In genomic region chr3:53174346-53175250, GRCh38 we compare ENCODE assay signal across 14 cellular contexts. TPM values are rescaled to one million over a fixed set of nuclear protein-coding genes. Genes with fewer than 3 reads are reported as not detected.
DNase-seq lines count a peak whose midpoint lies in the region; ATAC-seq and TF ChIP-seq lines count a peak whose summit lies in the region.
"Had no signal": no experiment of that assay in that cellular context is flagged by ENCODE, and none has a peak within 500 bp of the region (broad histone marks: within the 10 kb centered on the region; RNA-seq: fewer than 3 reads in every experiment).

No MANE protein-coding gene starts in this region.

- H3K27ac ChIP-seq in naive thymus-derived CD4-positive, alpha-beta T cell (ENCODE audit: low read depth, low read length), result no peak overlapping the region
- H3K27ac ChIP-seq: esophagus muscularis mucosa had no signal

- DNase-seq in GM12864 (ENCODE audit: low read depth) (no peak), ACHN (no peak), Calu3 (no peak)
- no peak for DNase-seq in naive thymus-derived CD4-positive, alpha-beta T cell
- DNase-seq: activated T-cell treated with anti-CD3 and anti-CD28 coated beads, Interleukin-2, amount 50 U/mL, for 1 hour; MV-4-11; stimulated activated naive CD8-positive, alpha-beta T cell treated with anti-CD3 and anti-CD28 coated beads, Interleukin-15, amount 100 ng/mL, for 72 hours had no signal

- BruUV-seq in Calu3 (replicated peaks; lab: Mats Ljungman, UMichigan), result no TSS peak

- H3K4me1 ChIP-seq in naive thymus-derived CD4-positive, alpha-beta T cell (ENCODE audit: control insufficient read depth in 2 of 2, insufficient read depth in 2 of 2, low read length in 2 of 2), result no peaks in the 10 kb centered on the region

- H3K9me3 ChIP-seq in naive thymus-derived CD4-positive, alpha-beta T cell (ENCODE audit: control insufficient read depth in 2 of 3, low read length in 3 of 3), result no peaks in the 10 kb centered on the region
- H3K9me3 ChIP-seq: esophagus muscularis mucosa had no signal

- peaks cover 5% of the 10 kb centered on the region for H3K36me3 Mint-ChIP-seq in Calu3 (ENCODE audit: insufficient read depth, unreplicated experiment)
- peaks cover 0 to 13% (median 4%) of the 10 kb centered on the region in 5 donors for H3K36me3 Mint-ChIP-seq in naive thymus-derived CD4-positive, alpha-beta T cell
- H3K36me3 Mint-ChIP-seq: brain had no signal

- intact Hi-C loops in Calu3 (cut with micrococcal nuclease; ENCODE audit: unreplicated experiment), result no loop called here
- intact Hi-C loops in naive thymus-derived CD4-positive, alpha-beta T cell (cut with micrococcal nuclease), result no loop called here

- no peaks in the 10 kb centered on the region for H3K27me3 Mint-ChIP-seq in Calu3 (ENCODE audit: unreplicated experiment)
- no peaks in the 10 kb centered on the region for H3K27me3 Mint-ChIP-seq in naive thymus-derived CD4-positive, alpha-beta T cell
- H3K27me3 Mint-ChIP-seq: brain; stimulated activated naive CD8-positive, alpha-beta T cell treated with anti-CD3 and anti-CD28 coated beads, Interleukin-15, amount 100 ng/mL, for 72 hours had no signal

- H3K4me3 ChIP-seq in GM12864 (ENCODE audit: low read depth, low read length), result no peak overlapping the region; the same call in 1 of the 2 replicates
- no peak overlapping the region for H3K4me3 ChIP-seq in naive thymus-derived CD4-positive, alpha-beta T cell (ENCODE audit: low read length)
- H3K4me3 ChIP-seq: esophagus muscularis mucosa had no signal

- in situ Hi-C loops in ACHN (cut with HindIII; ENCODE audit: low pct_ligation_motif_present, low pct_unique_long_range_greater_than_20kb, low sequenced_read_pairs), result no loop called here

- POLR2A ChIA-PET in naive thymus-derived CD4-positive, alpha-beta T cell (lab: Charles Lee), result no interaction called here

- TF ChIP-seq CTCF in GM12864 (IDR thresholded peaks at IDR 0.05; ENCODE audit: low read depth, low read length, missing control alignments), result peak; percentile 48
- no peak for TF ChIP-seq CTCF in Calu3 (IDR thresholded peaks at IDR 0.05; ENCODE audit: unreplicated experiment)

- H3K4me3 Mint-ChIP-seq in Calu3 (ENCODE audit: low read depth, unreplicated experiment), result no peak overlapping the region
- H3K4me3 Mint-ChIP-seq in naive thymus-derived CD4-positive, alpha-beta T cell, result no peak overlapping the region
- H3K4me3 Mint-ChIP-seq: brain; neural crest cell; stimulated activated naive CD8-positive, alpha-beta T cell treated with anti-CD3 and anti-CD28 coated beads, Interleukin-15, amount 100 ng/mL, for 72 hours had no signal

- CTCF ChIA-PET in Calu3 (lab: Charles Lee), result no interaction called here
- CTCF ChIA-PET in naive thymus-derived CD4-positive, alpha-beta T cell (lab: Charles Lee), result interaction anchor here (0.7 kb wide), 1 partner anchor 47 kb away, joined by 3 read pairs; no protein-coding TSS in a partner anchor

- peak; percentile 63 for ATAC-seq in GM19324 (IDR thresholded peaks at IDR 0.05; ENCODE audit: low FRiP score, unreplicated experiment)
- ATAC-seq in HG02840 (IDR thresholded peaks at IDR 0.05; ENCODE audit: low FRiP score, unreplicated experiment), result peak; percentile 65
- no peak for ATAC-seq in activated CD4-positive, CD25-positive, alpha-beta regulatory T cell treated with anti-CD3 and anti-CD28 coated beads, Interleukin-2, amount 50 U/mL, for 24 hours
- ATAC-seq in naive thymus-derived CD4-positive, alpha-beta T cell, result no peak
- ATAC-seq: stimulated activated naive CD8-positive, alpha-beta T cell treated with anti-CD3 and anti-CD28 coated beads, Interleukin-15, amount 100 ng/mL, for 72 hours had no signal

- no peak overlapping the region for H3K27ac Mint-ChIP-seq in Calu3 (ENCODE audit: unreplicated experiment)
- H3K27ac Mint-ChIP-seq in naive thymus-derived CD4-positive, alpha-beta T cell, result no peak overlapping the region
- H3K27ac Mint-ChIP-seq: brain had no signal

- peaks cover 29% of the 10 kb centered on the region for H3K4me1 Mint-ChIP-seq in Calu3 (ENCODE audit: low read depth, unreplicated experiment)
- peaks cover 5 to 31% (median 20%) of the 10 kb centered on the region in 7 donors for H3K4me1 Mint-ChIP-seq in naive thymus-derived CD4-positive, alpha-beta T cell

- no peaks in the 10 kb centered on the region for H3K27me3 ChIP-seq in naive thymus-derived CD4-positive, alpha-beta T cell (ENCODE audit: control insufficient read depth in 2 of 2, insufficient read depth in 2 of 2, low read length in 2 of 2)
- H3K27me3 ChIP-seq: esophagus muscularis mucosa had no signal

- no peaks in the 10 kb centered on the region for H3K9me3 Mint-ChIP-seq in Calu3 (ENCODE audit: low read depth, unreplicated experiment)
- H3K9me3 Mint-ChIP-seq in naive thymus-derived CD4-positive, alpha-beta T cell, result no peaks in the 10 kb centered on the region
- H3K9me3 Mint-ChIP-seq: brain; neural crest cell; stimulated activated naive CD8-positive, alpha-beta T cell treated with anti-CD3 and anti-CD28 coated beads, Interleukin-15, amount 100 ng/mL, for 72 hours had no signal

- H3K36me3 ChIP-seq in naive thymus-derived CD4-positive, alpha-beta T cell (ENCODE audit: control insufficient read depth in 2 of 3, insufficient read depth in 3 of 3, low read length in 3 of 3), result peaks cover 0 to 20% (median 0%) of the 10 kb centered on the region in 3 experiments

- TF ChIP-seq POLR2A in Raji (IDR thresholded peaks at IDR 0.05; ENCODE audit: insufficient read depth, low read depth, low read length), result peak; percentile 36; the same call in 1 of the 2 replicates

RNA-seq across cellular contexts. Expression of gene PRKCD, which starts 13.6 kb away (rescaled TPM):
- 24.4 and 25.2 TPM in 2 replicates for total RNA-seq in Calu3 (2022)
- 10 to 100 TPM; 10.2 to 72.8 (median 18.7) TPM for total RNA-seq in naive thymus-derived CD4-positive, alpha-beta T cell
- polyA plus RNA-seq in naive thymus-derived CD4-positive, alpha-beta T cell, result 10 to 100 TPM in 1 of 2 donors, 1 to 10 TPM in 1; 7.7 to 17.5 TPM

RNA-seq across cellular contexts. Expression of gene RFT1, which starts 44.4 kb away (rescaled TPM):
- total RNA-seq in Calu3 (2022), result 30.5 and 35.0 TPM in 2 replicates
- 10 to 100 TPM; 16.0 to 32.0 (median 26.0) TPM for total RNA-seq in naive thymus-derived CD4-positive, alpha-beta T cell
- polyA plus RNA-seq in naive thymus-derived CD4-positive, alpha-beta T cell, result 10 to 100 TPM; 22.9 to 24.1 TPM

Comparison
In these comparisons a context has a peak if more than half of its experiments do, and no peak if none do; other contexts are left out.
1. ATAC-seq: peak in GM19324 (single experiment) and HG02840 (single experiment); none in activated CD4-positive, CD25-positive, alpha-beta regulatory T cell treated with anti-CD3 and anti-CD28 coated beads, Interleukin-2, amount 50 U/mL, for 24 hours (0 of 2) and naive thymus-derived CD4-positive, alpha-beta T cell (single experiment).